Comparison of ENCODE assay signal across 8 cellular contexts in the genomic region with DNA sequence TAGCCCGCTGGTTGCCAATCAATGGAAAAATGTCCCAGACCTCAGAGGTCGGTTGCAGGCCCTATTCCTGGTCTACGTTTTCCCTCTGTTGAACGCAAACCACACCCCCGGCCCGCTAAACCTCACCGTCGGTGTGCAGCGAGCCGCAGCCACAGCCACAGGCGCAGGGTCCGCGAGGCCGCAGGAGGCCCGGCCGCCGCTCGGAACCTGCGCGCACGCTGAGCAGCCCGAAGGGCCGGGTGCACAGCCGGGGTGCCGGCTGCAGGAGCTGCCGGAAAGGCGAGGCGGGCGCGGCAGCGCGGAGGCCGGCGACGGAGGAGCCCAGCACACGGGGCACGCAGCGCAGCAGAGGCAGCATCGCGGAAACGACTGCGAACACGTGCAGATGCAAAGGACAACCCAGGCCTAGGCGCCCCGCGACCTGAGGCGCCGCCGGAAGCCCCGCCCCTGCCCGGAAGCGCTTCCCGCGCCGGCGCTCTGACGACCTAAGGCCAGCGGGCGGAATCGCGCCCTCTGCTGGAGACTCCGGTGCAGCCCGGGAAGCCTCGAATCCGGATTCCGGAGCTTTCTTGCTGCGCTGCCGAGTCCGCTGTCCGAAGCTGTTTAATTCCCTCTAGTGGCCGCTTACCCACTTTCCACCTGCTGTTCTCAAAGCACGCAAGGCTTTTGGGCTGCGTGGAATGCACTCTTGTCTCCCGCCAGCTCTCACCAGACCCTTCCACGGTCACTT.
A peak's percentile ranks its signal among the peaks of the same experiment; 100 is the strongest.
DNase-seq lines count a peak whose midpoint lies in the region; ATAC-seq lines count a peak whose summit lies in the region.

A gene with protein sequence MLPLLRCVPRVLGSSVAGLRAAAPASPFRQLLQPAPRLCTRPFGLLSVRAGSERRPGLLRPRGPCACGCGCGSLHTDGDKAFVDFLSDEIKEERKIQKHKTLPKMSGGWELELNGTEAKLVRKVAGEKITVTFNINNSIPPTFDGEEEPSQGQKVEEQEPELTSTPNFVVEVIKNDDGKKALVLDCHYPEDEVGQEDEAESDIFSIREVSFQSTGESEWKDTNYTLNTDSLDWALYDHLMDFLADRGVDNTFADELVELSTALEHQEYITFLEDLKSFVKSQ (minus strand): TSS at position 440 of the 730 bp plus-strand sequence. CDS start 82 bp downstream, at position 358.

- no peaks in the 10 kb centered on the region for H3K9me3 ChIP-seq in effector memory CD4-positive, alpha-beta T cell (ENCODE audit: control insufficient read depth, low read length)

- H3K27ac Mint-ChIP-seq in memory B cell = peak within 1 kb of the TSS; percentile 94

- peaks cover 19% of the 10 kb centered on the region for H3K36me3 ChIP-seq in effector memory CD4-positive, alpha-beta T cell (ENCODE audit: control insufficient read depth, insufficient read depth, low read length)

- peak within 1 kb of the TSS; percentile 74 for H3K27ac ChIP-seq in effector memory CD4-positive, alpha-beta T cell (ENCODE audit: insufficient read depth, low read length, poor library complexity, severe bottlenecking)

- H3K36me3 Mint-ChIP-seq in memory B cell = peaks cover 5% of the 10 kb centered on the region

- peaks cover 20% of the 10 kb centered on the region for H3K4me1 ChIP-seq in effector memory CD4-positive, alpha-beta T cell (ENCODE audit: control insufficient read depth, insufficient read depth, low read length, poor library complexity, severe bottlenecking)

- peaks cover 22% of the 10 kb centered on the region for H3K4me1 Mint-ChIP-seq in memory B cell

- ATAC-seq in GM19455 (IDR thresholded peaks at IDR 0.05; ENCODE audit: unreplicated experiment) = peak; percentile 86
- ATAC-seq in memory B cell (ENCODE audit: low read depth) = peak; percentile 88

- H3K4me3 Mint-ChIP-seq in memory B cell = peak within 1 kb of the TSS; percentile 82

- peak within 1 kb of the TSS; percentile 80 for H3K4me3 ChIP-seq in effector memory CD4-positive, alpha-beta T cell (ENCODE audit: insufficient read depth, low read depth, low read length, poor library complexity, severe bottlenecking)

- DNase-seq in COLO668 (lab: John Stamatoyannopoulos, UW; ENCODE audit: unreplicated experiment) (peak; percentile 89), HS-27A (ENCODE audit: low read depth) (peak; percentile 40), memory B cell (ENCODE audit: low spot score in 2 of 2) (peak; percentile 96)
- DNase-seq in NK-92 treated with Interleukin-12 subunit alpha and Interleukin-12 subunit beta, amount 100 ng/mL, for 24 hours (lab: John Stamatoyannopoulos, UW) = peak; percentile 63
- peak; percentile 97 for DNase-seq in activated CD8-positive, alpha-beta memory T cell treated with anti-CD3 and anti-CD28 coated beads for 24 hours
- DNase-seq in effector memory CD4-positive, alpha-beta T cell = peak; percentile 85 to 87 (median 85)
- DNase-seq in stimulated activated CD8-positive, alpha-beta memory T cell treated with anti-CD3 and anti-CD28 coated beads, Interleukin-12 subunit alpha, Interleukin-12 subunit beta, amount 100 ng/mL, for 24 hours (ENCODE audit: extremely low read depth) = peak; percentile 76

- H3K27me3 Mint-ChIP-seq in memory B cell = no peaks in the 10 kb centered on the region

- no peaks in the 10 kb centered on the region for H3K9me3 Mint-ChIP-seq in memory B cell

- H3K27me3 ChIP-seq in effector memory CD4-positive, alpha-beta T cell (replicated peaks; ENCODE audit: control insufficient read depth, insufficient read depth, low read length, poor library complexity, severe bottlenecking) = no peaks in the 10 kb centered on the region

Comparison
In these comparisons a context has a peak if more than half of its experiments do, and no peak if none do; other contexts are left out.
1. Peak in every context shown above with its lines: DNase-seq, ATAC-seq, H3K4me3 ChIP-seq and H3K27ac ChIP-seq.
2. DNase-seq: peak in every context shown above with its lines; median percentile 97 in activated CD8-positive, alpha-beta memory T cell treated with anti-CD3 and anti-CD28 coated beads for 24 hours; 96 in memory B cell; 89 in COLO668; 85 in effector memory CD4-positive, alpha-beta T cell; 76 in stimulated activated CD8-positive, alpha-beta memory T cell treated with anti-CD3 and anti-CD28 coated beads, Interleukin-12 subunit alpha, Interleukin-12 subunit beta, amount 100 ng/mL, for 24 hours; 63 in NK-92 treated with Interleukin-12 subunit alpha and Interleukin-12 subunit beta, amount 100 ng/mL, for 24 hours; 40 in HS-27A.